In the genomic region with DNA sequence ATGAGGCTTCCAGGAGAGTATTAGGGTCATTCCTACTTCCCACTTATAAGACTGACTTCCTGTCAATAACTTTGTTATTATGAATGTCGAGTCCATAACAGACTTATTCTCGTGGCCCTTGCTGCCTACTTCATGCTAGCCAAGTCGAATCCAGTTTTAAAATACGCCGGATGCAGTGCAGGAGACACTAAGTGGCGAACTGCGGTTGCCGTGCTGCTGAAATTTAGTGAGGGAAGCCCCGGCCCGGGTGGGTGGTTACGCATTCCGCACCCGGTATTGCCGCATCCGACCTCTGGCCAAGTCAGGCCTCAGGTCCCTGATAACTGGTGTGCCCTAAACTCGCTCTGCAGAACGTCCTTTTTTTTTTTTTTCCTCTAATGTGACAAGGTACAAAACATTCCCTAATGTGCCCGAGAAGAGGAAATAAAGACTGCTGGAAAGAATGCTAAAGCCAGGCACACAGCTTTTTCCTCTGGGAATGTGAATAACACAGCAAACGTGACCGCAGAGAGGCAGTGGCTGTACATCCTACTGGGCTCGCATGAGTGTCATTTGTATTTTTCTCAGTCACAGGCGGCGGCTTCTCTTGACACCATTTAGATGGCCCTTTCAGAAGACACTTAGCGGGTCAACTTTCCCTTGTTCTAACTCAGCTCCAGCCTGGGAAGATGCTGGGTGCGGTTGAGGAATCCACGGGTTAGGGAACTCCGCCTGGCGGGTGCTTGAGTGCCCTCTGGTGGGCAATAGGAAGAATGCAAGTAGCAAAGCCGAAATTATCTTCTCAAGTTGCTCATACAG, we compare ENCODE assay signal across 8 cellular contexts. TPM values are rescaled to one million over a fixed set of nuclear protein-coding genes. Genes with fewer than 3 reads are reported as not detected.
DNase-seq lines count a peak whose midpoint lies in the region; ATAC-seq and TF ChIP-seq lines count a peak whose summit lies in the region.

No MANE protein-coding gene starts in this region.

- CTCF ChIA-PET in activated CD8-positive, alpha-beta T cell treated with anti-CD3 and anti-CD28 coated beads, Interleukin-2, amount 10 ng/mL, durations not matched to agents 7 days and 5 days (lab: Charles Lee), result interaction anchor here (0.7 to 1.5 kb wide), 14 partner anchors 9 to 445 kb away, joined by 3 to 5 read pairs (median 3); no protein-coding TSS in a partner anchor

- H3K4me1 Mint-ChIP-seq in activated CD8-positive, alpha-beta T cell treated with anti-CD3 and anti-CD28 coated beads, Interleukin-2, amount 10 ng/mL, durations not matched to agents 7 days and 5 days (ENCODE audit: low read depth), result peaks cover 65% of the 10 kb centered on the region

- H3K27ac Mint-ChIP-seq in activated CD8-positive, alpha-beta T cell treated with anti-CD3 and anti-CD28 coated beads, Interleukin-2, amount 10 ng/mL, durations not matched to agents 7 days and 5 days, result no peak overlapping the region

- intact Hi-C loops in mucosa of descending colon (cut with DNase I, micrococcal nuclease), result no loop called here

- peaks cover 2% of the 10 kb centered on the region for H3K27me3 Mint-ChIP-seq in activated CD8-positive, alpha-beta T cell treated with anti-CD3 and anti-CD28 coated beads, Interleukin-2, amount 10 ng/mL, durations not matched to agents 7 days and 5 days (ENCODE audit: low read depth)

- POLR2A ChIA-PET in activated CD8-positive, alpha-beta T cell treated with anti-CD3 and anti-CD28 coated beads, Interleukin-2, amount 10 ng/mL, durations not matched to agents 7 days and 5 days (lab: Charles Lee), result interaction anchor here (1.0 kb wide), 1 partner anchor 9 kb away, joined by 4 read pairs; no protein-coding TSS in a partner anchor

- H3K4me1 ChIP-seq in mucosa of descending colon (ENCODE audit: low read depth) (peaks cover 4% of the 10 kb centered on the region), suprapubic skin (peaks cover 12% of the 10 kb centered on the region)

- H3K4me3 Mint-ChIP-seq in activated CD8-positive, alpha-beta T cell treated with anti-CD3 and anti-CD28 coated beads, Interleukin-2, amount 10 ng/mL, durations not matched to agents 7 days and 5 days, result peak overlapping the region; percentile 25

- H3K27me3 ChIP-seq in H7 (ENCODE audit: control insufficient read depth, insufficient read depth, low read length), result no peaks in the 10 kb centered on the region
- no peaks in the 10 kb centered on the region for H3K27me3 ChIP-seq in suprapubic skin

- peak; percentile 96 for TF ChIP-seq CTCF in epithelial cell of esophagus (IDR thresholded peaks at IDR 0.05; ENCODE audit: insufficient read depth, low read depth, low read length, missing control alignments)
- TF ChIP-seq CTCF in mucosa of descending colon (IDR thresholded peaks at IDR 0.05), result peak; percentile 87
- TF ChIP-seq CTCF in suprapubic skin (IDR thresholded peaks at IDR 0.05), result peak; percentile 89 to 96

- peaks cover 19% of the 10 kb centered on the region for H3K36me3 Mint-ChIP-seq in activated CD8-positive, alpha-beta T cell treated with anti-CD3 and anti-CD28 coated beads, Interleukin-2, amount 10 ng/mL, durations not matched to agents 7 days and 5 days (ENCODE audit: low read depth)

- DNase-seq in DMS53 (lab: John Stamatoyannopoulos, UW) (peak; percentile 81), H7 (peak; percentile 83), NCI-H226 (peak; percentile 33), epithelial cell of esophagus (ENCODE audit: low read depth) (peak; percentile 66), mucosa of descending colon (peak; percentile 61 to 69 (median 62)), suprapubic skin (ENCODE audit: low spot score in 2 of 2) (peak; percentile 82 to 87)
- DNase-seq in activated CD8-positive, alpha-beta T cell treated with anti-CD3 and anti-CD28 coated beads, Interleukin-2, amount 10 ng/mL, durations not matched to agents 7 days and 5 days, result peak; percentile 61

- peaks cover 5% of the 10 kb centered on the region for H3K9me3 Mint-ChIP-seq in activated CD8-positive, alpha-beta T cell treated with anti-CD3 and anti-CD28 coated beads, Interleukin-2, amount 10 ng/mL, durations not matched to agents 7 days and 5 days (ENCODE audit: insufficient read depth)

- no peak for TF ChIP-seq EP300 in suprapubic skin (IDR thresholded peaks at IDR 0.05)

- H3K27ac ChIP-seq in suprapubic skin, result peak overlapping the region; percentile 39

- no peaks in the 10 kb centered on the region for H3K9me3 ChIP-seq in mucosa of descending colon
- no peaks in the 10 kb centered on the region for H3K9me3 ChIP-seq in suprapubic skin

- 49% methylated on average over 29 of the region's 29 CpGs for WGBS in suprapubic skin

- peak; percentile 70 for ATAC-seq in activated CD8-positive, alpha-beta T cell treated with anti-CD3 and anti-CD28 coated beads, Interleukin-2, amount 10 ng/mL, durations not matched to agents 7 days and 5 days
- peak; percentile 92 for ATAC-seq in mucosa of descending colon
- no peak for ATAC-seq in HG02938 (IDR thresholded peaks at IDR 0.05; ENCODE audit: unreplicated experiment)

- no peak overlapping the region for H3K4me3 ChIP-seq in H7 (ENCODE audit: insufficient read depth, low read depth, low read length)
- H3K4me3 ChIP-seq in epithelial cell of esophagus (ENCODE audit: low read length), result no peak overlapping the region
- H3K4me3 ChIP-seq in mucosa of descending colon, result no peak overlapping the region
- peak overlapping the region; percentile 4 for H3K4me3 ChIP-seq in suprapubic skin

- no peaks in the 10 kb centered on the region for H3K36me3 ChIP-seq in H7 (replicated peaks; ENCODE audit: control insufficient read depth, insufficient read depth, low read length)
- no peaks in the 10 kb centered on the region for H3K36me3 ChIP-seq in mucosa of descending colon (ENCODE audit: low read depth)
- H3K36me3 ChIP-seq in suprapubic skin, result no peaks in the 10 kb centered on the region

- TF ChIP-seq POLR2A in suprapubic skin (IDR thresholded peaks at IDR 0.05), result no peak

RNA-seq across cellular contexts. Expression of a gene that starts 7.1 kb away (rescaled TPM):
- total RNA-seq in H7 (2014; rRNA removed; shearing (Covaris generic)), result 17.6 and 19.0 TPM in 2 replicates
- total RNA-seq in activated CD8-positive, alpha-beta T cell treated with anti-CD3 and anti-CD28 coated beads, Interleukin-2, amount 10 ng/mL, durations not matched to agents 7 days and 5 days, result 10 to 100 TPM; 54.0 to 56.8 TPM
- total RNA-seq in mucosa of descending colon (10 to 100 TPM; 28.1 to 54.4 (median 37.6) TPM), suprapubic skin (10 to 100 TPM; 30.2 to 55.5 (median 36.6) TPM)

Comparison
In these comparisons a context has a peak if more than half of its experiments do, and no peak if none do; other contexts are left out.
1. DNase-seq: peak in every context shown above with its lines; median percentile 84 in suprapubic skin; 83 in H7; 81 in DMS53; 66 in epithelial cell of esophagus; 62 in mucosa of descending colon; 61 in activated CD8-positive, alpha-beta T cell treated with anti-CD3 and anti-CD28 coated beads, Interleukin-2, amount 10 ng/mL, durations not matched to agents 7 days and 5 days; 33 in NCI-H226.